ENCODE assay signal across 1 cellular context in the genomic region with DNA sequence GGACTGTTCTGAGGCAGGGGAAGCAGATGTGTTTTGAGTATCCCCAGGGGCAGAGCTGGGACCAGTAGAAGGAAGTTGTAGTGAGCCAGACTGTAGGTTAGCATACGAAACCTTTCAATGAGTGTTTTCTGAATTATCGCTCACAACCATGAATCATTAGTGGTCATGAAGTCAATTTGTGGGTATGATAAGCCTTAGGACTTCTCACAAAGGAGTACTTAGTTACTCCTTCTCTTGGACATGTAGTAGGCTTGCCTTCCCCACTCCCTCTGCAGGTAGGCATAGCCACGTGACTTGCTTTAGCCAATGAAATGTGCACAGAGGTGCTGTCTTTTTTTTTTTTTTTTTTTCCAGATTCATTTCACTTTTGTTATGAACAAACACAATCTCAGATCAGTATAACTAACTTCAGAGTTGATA.
TF ChIP-seq lines count a peak whose summit lies in the region.

No MANE protein-coding gene starts in this region.

TF ChIP-seq in GM23338, 12 proteins besides CTCF, POLR2A, EP300 and RAD21 (continued from another document):
- no peak for TF ChIP-seq NANOG (IDR thresholded peaks at IDR 0.05; ENCODE audit: borderline replicate concordance)
- no peak for TF ChIP-seq EZH2phosphoT487 (IDR thresholded peaks at IDR 0.05; ENCODE audit: unreplicated experiment)
- TF ChIP-seq, protein P1, sequence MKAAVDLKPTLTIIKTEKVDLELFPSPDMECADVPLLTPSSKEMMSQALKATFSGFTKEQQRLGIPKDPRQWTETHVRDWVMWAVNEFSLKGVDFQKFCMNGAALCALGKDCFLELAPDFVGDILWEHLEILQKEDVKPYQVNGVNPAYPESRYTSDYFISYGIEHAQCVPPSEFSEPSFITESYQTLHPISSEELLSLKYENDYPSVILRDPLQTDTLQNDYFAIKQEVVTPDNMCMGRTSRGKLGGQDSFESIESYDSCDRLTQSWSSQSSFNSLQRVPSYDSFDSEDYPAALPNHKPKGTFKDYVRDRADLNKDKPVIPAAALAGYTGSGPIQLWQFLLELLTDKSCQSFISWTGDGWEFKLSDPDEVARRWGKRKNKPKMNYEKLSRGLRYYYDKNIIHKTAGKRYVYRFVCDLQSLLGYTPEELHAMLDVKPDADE (IDR thresholded peaks at IDR 0.05), result no peak
- TF ChIP-seq CREB1 (CRISPR knock-in tag; IDR thresholded peaks at IDR 0.05; ENCODE audit: low read depth), result no peak
- no peak for TF ChIP-seq STAT1 (IDR thresholded peaks at IDR 0.05; ENCODE audit: unreplicated experiment)
